2 cellular contexts compared by ENCODE assay signal in the genomic region with DNA sequence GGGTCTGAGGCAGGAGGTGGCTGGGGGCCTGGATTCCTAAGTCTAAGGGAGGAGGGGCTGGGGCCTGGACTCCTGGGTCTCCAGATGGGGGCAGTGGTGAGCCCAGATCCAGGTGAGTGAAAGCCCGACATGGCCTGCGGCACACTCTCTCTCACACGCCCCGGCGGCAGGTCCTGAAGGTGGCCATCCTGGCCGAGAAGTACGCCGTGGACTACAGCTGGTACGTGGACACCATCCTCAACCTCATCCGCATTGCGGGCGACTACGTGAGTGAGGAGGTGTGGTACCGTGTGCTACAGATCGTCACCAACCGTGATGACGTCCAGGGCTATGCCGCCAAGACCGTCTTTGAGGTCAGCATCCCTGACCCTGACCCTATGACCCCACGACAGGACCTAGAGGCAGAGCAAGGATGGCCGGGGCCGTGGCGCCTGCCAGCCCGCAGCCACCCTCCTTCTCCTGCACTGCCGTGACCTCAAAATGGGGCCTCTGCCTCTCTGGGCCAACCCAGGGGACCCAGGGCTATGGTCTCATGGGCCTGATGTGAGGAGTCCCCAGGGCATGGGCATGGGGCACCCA.
TF ChIP-seq lines count a peak whose summit lies in the region.

No MANE protein-coding gene starts in this region.

TF ChIP-seq in H1, 55 proteins besides CTCF, POLR2A, EP300 and RAD21 (continues in another document):
- TF ChIP-seq, protein P1, sequence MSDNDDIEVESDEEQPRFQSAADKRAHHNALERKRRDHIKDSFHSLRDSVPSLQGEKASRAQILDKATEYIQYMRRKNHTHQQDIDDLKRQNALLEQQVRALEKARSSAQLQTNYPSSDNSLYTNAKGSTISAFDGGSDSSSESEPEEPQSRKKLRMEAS (IDR thresholded peaks at IDR 0.05), result no peak
- TF ChIP-seq FOSL1 (IDR thresholded peaks at IDR 0.05; ENCODE audit: insufficient read depth, low read depth, low read length), result no peak
- no peak for TF ChIP-seq SRF (IDR thresholded peaks at IDR 0.05; ENCODE audit: low read depth, low read length)
- TF ChIP-seq, protein P2, sequence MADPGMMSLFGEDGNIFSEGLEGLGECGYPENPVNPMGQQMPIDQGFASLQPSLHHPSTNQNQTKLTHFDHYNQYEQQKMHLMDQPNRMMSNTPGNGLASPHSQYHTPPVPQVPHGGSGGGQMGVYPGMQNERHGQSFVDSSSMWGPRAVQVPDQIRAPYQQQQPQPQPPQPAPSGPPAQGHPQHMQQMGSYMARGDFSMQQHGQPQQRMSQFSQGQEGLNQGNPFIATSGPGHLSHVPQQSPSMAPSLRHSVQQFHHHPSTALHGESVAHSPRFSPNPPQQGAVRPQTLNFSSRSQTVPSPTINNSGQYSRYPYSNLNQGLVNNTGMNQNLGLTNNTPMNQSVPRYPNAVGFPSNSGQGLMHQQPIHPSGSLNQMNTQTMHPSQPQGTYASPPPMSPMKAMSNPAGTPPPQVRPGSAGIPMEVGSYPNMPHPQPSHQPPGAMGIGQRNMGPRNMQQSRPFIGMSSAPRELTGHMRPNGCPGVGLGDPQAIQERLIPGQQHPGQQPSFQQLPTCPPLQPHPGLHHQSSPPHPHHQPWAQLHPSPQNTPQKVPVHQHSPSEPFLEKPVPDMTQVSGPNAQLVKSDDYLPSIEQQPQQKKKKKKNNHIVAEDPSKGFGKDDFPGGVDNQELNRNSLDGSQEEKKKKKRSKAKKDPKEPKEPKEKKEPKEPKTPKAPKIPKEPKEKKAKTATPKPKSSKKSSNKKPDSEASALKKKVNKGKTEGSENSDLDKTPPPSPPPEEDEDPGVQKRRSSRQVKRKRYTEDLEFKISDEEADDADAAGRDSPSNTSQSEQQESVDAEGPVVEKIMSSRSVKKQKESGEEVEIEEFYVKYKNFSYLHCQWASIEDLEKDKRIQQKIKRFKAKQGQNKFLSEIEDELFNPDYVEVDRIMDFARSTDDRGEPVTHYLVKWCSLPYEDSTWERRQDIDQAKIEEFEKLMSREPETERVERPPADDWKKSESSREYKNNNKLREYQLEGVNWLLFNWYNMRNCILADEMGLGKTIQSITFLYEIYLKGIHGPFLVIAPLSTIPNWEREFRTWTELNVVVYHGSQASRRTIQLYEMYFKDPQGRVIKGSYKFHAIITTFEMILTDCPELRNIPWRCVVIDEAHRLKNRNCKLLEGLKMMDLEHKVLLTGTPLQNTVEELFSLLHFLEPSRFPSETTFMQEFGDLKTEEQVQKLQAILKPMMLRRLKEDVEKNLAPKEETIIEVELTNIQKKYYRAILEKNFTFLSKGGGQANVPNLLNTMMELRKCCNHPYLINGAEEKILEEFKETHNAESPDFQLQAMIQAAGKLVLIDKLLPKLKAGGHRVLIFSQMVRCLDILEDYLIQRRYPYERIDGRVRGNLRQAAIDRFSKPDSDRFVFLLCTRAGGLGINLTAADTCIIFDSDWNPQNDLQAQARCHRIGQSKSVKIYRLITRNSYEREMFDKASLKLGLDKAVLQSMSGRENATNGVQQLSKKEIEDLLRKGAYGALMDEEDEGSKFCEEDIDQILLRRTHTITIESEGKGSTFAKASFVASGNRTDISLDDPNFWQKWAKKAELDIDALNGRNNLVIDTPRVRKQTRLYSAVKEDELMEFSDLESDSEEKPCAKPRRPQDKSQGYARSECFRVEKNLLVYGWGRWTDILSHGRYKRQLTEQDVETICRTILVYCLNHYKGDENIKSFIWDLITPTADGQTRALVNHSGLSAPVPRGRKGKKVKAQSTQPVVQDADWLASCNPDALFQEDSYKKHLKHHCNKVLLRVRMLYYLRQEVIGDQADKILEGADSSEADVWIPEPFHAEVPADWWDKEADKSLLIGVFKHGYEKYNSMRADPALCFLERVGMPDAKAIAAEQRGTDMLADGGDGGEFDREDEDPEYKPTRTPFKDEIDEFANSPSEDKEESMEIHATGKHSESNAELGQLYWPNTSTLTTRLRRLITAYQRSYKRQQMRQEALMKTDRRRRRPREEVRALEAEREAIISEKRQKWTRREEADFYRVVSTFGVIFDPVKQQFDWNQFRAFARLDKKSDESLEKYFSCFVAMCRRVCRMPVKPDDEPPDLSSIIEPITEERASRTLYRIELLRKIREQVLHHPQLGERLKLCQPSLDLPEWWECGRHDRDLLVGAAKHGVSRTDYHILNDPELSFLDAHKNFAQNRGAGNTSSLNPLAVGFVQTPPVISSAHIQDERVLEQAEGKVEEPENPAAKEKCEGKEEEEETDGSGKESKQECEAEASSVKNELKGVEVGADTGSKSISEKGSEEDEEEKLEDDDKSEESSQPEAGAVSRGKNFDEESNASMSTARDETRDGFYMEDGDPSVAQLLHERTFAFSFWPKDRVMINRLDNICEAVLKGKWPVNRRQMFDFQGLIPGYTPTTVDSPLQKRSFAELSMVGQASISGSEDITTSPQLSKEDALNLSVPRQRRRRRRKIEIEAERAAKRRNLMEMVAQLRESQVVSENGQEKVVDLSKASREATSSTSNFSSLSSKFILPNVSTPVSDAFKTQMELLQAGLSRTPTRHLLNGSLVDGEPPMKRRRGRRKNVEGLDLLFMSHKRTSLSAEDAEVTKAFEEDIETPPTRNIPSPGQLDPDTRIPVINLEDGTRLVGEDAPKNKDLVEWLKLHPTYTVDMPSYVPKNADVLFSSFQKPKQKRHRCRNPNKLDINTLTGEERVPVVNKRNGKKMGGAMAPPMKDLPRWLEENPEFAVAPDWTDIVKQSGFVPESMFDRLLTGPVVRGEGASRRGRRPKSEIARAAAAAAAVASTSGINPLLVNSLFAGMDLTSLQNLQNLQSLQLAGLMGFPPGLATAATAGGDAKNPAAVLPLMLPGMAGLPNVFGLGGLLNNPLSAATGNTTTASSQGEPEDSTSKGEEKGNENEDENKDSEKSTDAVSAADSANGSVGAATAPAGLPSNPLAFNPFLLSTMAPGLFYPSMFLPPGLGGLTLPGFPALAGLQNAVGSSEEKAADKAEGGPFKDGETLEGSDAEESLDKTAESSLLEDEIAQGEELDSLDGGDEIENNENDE (IDR thresholded peaks at IDR 0.05; ENCODE audit: insufficient replicate concordance, low read length), result no peak
- TF ChIP-seq TAF1 (IDR thresholded peaks at IDR 0.05; ENCODE audit: low read depth, low read length), result no peak
- no peak for TF ChIP-seq SUZ12 (IDR thresholded peaks at IDR 0.05; ENCODE audit: low read length)
- TF ChIP-seq SP1 (IDR thresholded peaks at IDR 0.05; ENCODE audit: low read depth, low read length), result no peak
- no peak for TF ChIP-seq TBP (IDR thresholded peaks at IDR 0.05; ENCODE audit: low read depth, low read length)
- TF ChIP-seq TEAD4 (IDR thresholded peaks at IDR 0.05; ENCODE audit: low read depth, low read length), result no peak
- no peak for TF ChIP-seq JUND (IDR thresholded peaks at IDR 0.05; ENCODE audit: low read length)
- no peak for TF ChIP-seq SIX5 (IDR thresholded peaks at IDR 0.05; ENCODE audit: low read depth, low read length)
- no peak for TF ChIP-seq BCL11A (IDR thresholded peaks at IDR 0.05; ENCODE audit: low read depth in 2 of 2, low read length in 2 of 2)
- no peak for TF ChIP-seq YY1 (IDR thresholded peaks at IDR 0.05; ENCODE audit: low read depth, low read length)
- no peak for TF ChIP-seq TCF12 (IDR thresholded peaks at IDR 0.05; ENCODE audit: low read depth, low read length)

TF ChIP-seq in HEK293T, 16 proteins besides CTCF, POLR2A, EP300 and RAD21:
- TF ChIP-seq ARNT (IDR thresholded peaks at IDR 0.05), result no peak
- TF ChIP-seq ZNF384 (IDR thresholded peaks at IDR 0.05), result no peak
- TF ChIP-seq L3MBTL2 (conservative IDR thresholded peaks at IDR 0.05), result no peak
- TF ChIP-seq FOXA1 (IDR thresholded peaks at IDR 0.05), result no peak
- TF ChIP-seq TARDBP (IDR thresholded peaks at IDR 0.05), result no peak
- no peak for TF ChIP-seq LEF1 (IDR thresholded peaks at IDR 0.05; ENCODE audit: borderline replicate concordance)
- TF ChIP-seq SUZ12 (IDR thresholded peaks at IDR 0.05), result no peak
